ENCODE assay signal across 15 cellular contexts in the genomic region with DNA sequence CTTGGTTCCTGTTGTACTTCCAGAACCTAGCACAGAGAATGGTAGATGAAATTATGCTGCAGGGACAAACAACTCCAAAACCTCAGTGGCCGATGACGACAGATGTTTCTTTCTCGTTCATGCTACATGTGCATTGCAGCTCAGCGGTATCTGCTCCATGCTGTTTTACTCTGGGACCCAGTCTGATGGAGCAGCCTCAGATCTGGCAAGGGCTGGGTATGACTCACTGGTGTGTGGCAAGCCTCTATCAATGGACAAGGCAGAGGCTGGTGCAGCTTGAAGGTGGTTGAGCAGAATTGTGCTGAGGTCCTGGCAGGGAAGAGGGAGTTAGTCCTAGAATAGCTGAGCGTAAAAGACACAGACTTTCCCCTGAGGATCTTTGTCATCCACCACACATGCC. TPM values are rescaled to one million over a fixed set of nuclear protein-coding genes. Genes with fewer than 3 reads are reported as not detected.
DNase-seq lines count a peak whose midpoint lies in the region; ATAC-seq, FAIRE-seq and TF ChIP-seq lines count a peak whose summit lies in the region.
"Had no signal": no experiment of that assay in that cellular context is flagged by ENCODE, and none has a peak within 500 bp of the region (broad histone marks: within the 10 kb centered on the region; RNA-seq: fewer than 3 reads in every experiment).

No MANE protein-coding gene starts in this region.

- DNase-seq in GM03348 (ENCODE audit: low spot score), result peak; percentile 71
- DNase-seq in MV-4-11 (lab: John Stamatoyannopoulos, UW), result peak; percentile 87
- peak; percentile 65 for DNase-seq in choroid plexus epithelial cell (ENCODE audit: low read depth)
- no peak for DNase-seq in mucosa of descending colon
- DNase-seq in frontal cortex (ENCODE audit: low spot score in 2 of 2), result no peak
- no peak for DNase-seq in GOT3 (lab: John Stamatoyannopoulos, UW)
- no peak for DNase-seq in cerebellar cortex (ENCODE audit: low spot score)
- DNase-seq: activated CD4-positive, alpha-beta memory T cell treated with anti-CD3 and anti-CD28 coated beads, Interleukin-2, amount 10 ng/mL, durations not matched to agents 7 days and 5 days; amygdala; left lung; NCI-H510A treated with DMSO at 0.1 percent for 48 hours; ovary; stimulated activated CD4-positive, alpha-beta T cell treated with anti-CD3 and anti-CD28 coated beads, Interleukin-4, amount 100 ng/mL, for 24 hours had no signal

- H3K36me3 ChIP-seq in mucosa of descending colon (ENCODE audit: low read depth), result no peaks in the 10 kb centered on the region
- H3K36me3 ChIP-seq: left lung, ovary had no signal

- H3K4me3 ChIP-seq in choroid plexus epithelial cell (ENCODE audit: low read depth, low read length), result no peak overlapping the region
- H3K4me3 ChIP-seq in mucosa of descending colon, result no peak overlapping the region
- H3K4me3 ChIP-seq: left lung, ovary, SK-N-MC had no signal

- FAIRE-seq in frontal cortex (lab: Jason Lieb, UNC), result no peak

- no peak for TF ChIP-seq CTCF in choroid plexus epithelial cell (conservative IDR thresholded peaks at IDR 0.05; ENCODE audit: low read depth, low read length)
- no peak for TF ChIP-seq CTCF in mucosa of descending colon (IDR thresholded peaks at IDR 0.05)

- ATAC-seq in mucosa of descending colon (peak; percentile 23), HG02938 (IDR thresholded peaks at IDR 0.05; ENCODE audit: unreplicated experiment) (no peak)
- ATAC-seq: left lung had no signal

- intact Hi-C loops in mucosa of descending colon (cut with DNase I, micrococcal nuclease), result loop anchor here (10.0 kb wide), 2 partner anchors 153 to 343 kb away; no protein-coding TSS in a partner anchor

- no peaks in the 10 kb centered on the region for H3K9me3 ChIP-seq in mucosa of descending colon
- H3K9me3 ChIP-seq: left lung, ovary had no signal

- H3K4me1 ChIP-seq in mucosa of descending colon (ENCODE audit: low read depth), result peaks cover 26% of the 10 kb centered on the region

RNA-seq across cellular contexts. Expression of a gene that starts 10.3 kb away (rescaled TPM):
- 100 to 1,000 TPM in 2 of 3 donors, 10 to 100 TPM in 1; 87.9 to 110 (median 108) TPM for total RNA-seq in mucosa of descending colon
- 98.6 TPM for total RNA-seq in frontal cortex

RNA-seq across cellular contexts. Expression of a gene that starts 17.0 kb away (rescaled TPM):
- total RNA-seq in mucosa of descending colon, result 10 to 100 TPM in 1 of 3 donors, 1 to 10 TPM in 1, under 1 TPM in 1; 0.32 to 41.3 (median 4.0) TPM
- total RNA-seq in frontal cortex, result 367 TPM
- total RNA-seq: activated CD4-positive, alpha-beta memory T cell treated with anti-CD3 and anti-CD28 coated beads, Interleukin-2, amount 10 ng/mL, durations not matched to agents 7 days and 5 days had no signal

Comparison
In these comparisons a context has a peak if more than half of its experiments do, and no peak if none do; other contexts are left out.
1. DNase-seq: peak in GM03348 (single experiment), MV-4-11 (single experiment) and choroid plexus epithelial cell (single experiment); none in mucosa of descending colon (0 of 3), frontal cortex (0 of 2), GOT3 (single experiment) and cerebellar cortex (single experiment).